7 cellular contexts compared by ENCODE assay signal in the genomic region with DNA sequence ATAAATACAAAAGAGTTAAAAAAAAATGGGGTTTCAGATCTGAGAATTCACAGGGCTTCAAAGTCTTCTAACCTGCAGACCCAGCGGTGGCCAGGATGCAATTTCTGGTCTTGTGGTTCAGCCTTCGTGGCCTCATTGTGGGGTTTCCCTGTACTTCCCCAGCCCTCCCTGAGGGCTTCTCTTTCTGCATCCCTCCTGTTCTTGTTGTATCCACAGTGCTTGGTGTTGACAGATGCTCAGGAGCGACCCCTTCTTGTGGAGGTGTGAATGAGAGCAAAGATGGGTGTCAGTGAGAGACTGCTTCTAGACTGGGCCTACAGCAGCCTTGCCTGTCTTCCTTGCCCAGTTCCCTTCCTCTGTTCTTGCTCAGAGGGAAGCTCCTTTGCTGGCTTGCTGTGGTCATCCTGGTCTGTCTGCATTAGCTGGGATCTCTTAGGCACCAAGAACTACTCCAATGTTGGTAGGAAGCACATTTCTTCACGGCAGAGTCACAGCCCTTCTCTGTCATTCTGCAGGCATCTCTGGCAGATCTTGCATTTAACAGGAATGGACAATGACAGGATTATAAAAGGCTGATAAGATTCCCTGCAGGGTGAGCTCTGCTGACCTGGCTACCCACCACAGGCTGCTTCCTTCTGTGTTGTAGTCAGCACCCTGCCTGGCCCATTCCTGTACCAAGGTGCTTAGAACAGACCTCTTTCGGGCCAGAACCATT.
DNase-seq lines count a peak whose midpoint lies in the region; ATAC-seq and TF ChIP-seq lines count a peak whose summit lies in the region.

No MANE protein-coding gene starts in this region.

- no peak overlapping the region for H3K4me2 ChIP-seq in OCI-LY7 (ENCODE audit: low read length)

- H3K9me3 ChIP-seq in OCI-LY7 (ENCODE audit: low read length) = no peaks in the 10 kb centered on the region

- no peak overlapping the region for H3K27ac ChIP-seq in OCI-LY7 (ENCODE audit: low read depth, low read length, poor library complexity, severe bottlenecking)

- ATAC-seq in HG02610 (IDR thresholded peaks at IDR 0.05; ENCODE audit: unreplicated experiment) = peak; percentile 83
- ATAC-seq in GM21723 (IDR thresholded peaks at IDR 0.05; ENCODE audit: unreplicated experiment) = no peak

- H3K79me2 ChIP-seq in OCI-LY7 (ENCODE audit: insufficient read depth, low read depth, low read length) = no peaks in the 10 kb centered on the region

- DNase-seq in OCI-LY7 (ENCODE audit: low spot score) (peak; percentile 21), foreskin fibroblast (peak in 1 of 2 donors; percentile 72), LoVo (ENCODE audit: low spot score) (no peak), NCI-H2227 treated with DMSO at 0.1 percent for 48 hours (lab: John Stamatoyannopoulos, UW) (no peak)

- H4K20me1 ChIP-seq in OCI-LY7 (ENCODE audit: insufficient read depth, low read length) = no peaks in the 10 kb centered on the region

- H3K4me3 ChIP-seq in GM12875 (ENCODE audit: low read depth, low read length) (no peak overlapping the region), OCI-LY7 (ENCODE audit: low read depth, low read length, poor library complexity, severe bottlenecking) (no peak overlapping the region), foreskin fibroblast (ENCODE audit: low read depth in 1 of 2, low read length in 2 of 2) (no peak overlapping the region)

- H2AFZ ChIP-seq in OCI-LY7 (ENCODE audit: low read length) = no peak overlapping the region

- CTCF ChIA-PET in OCI-LY7 (lab: Charles Lee; ENCODE audit: unreplicated experiment) = no interaction called here

- BruUV-seq in OCI-LY7 (replicated peaks; lab: Mats Ljungman, UMichigan) = no TSS peak

- intact Hi-C loops in OCI-LY7 (cut with micrococcal nuclease; ENCODE audit: unreplicated experiment) = no loop called here

- no peaks in the 10 kb centered on the region for H3K9me2 ChIP-seq in OCI-LY7 (ENCODE audit: insufficient read depth, low read length)

- POLR2A ChIA-PET in OCI-LY7 (lab: Charles Lee) = no interaction called here

- H3K36me3 ChIP-seq in OCI-LY7 (ENCODE audit: insufficient read depth, low read length) = no peaks in the 10 kb centered on the region

- peak; percentile 63 for TF ChIP-seq CTCF in GM12875 (IDR thresholded peaks at IDR 0.05; ENCODE audit: borderline replicate concordance, insufficient read depth, low read depth, low read length)
- TF ChIP-seq CTCF in OCI-LY7 (conservative IDR thresholded peaks at IDR 0.05; ENCODE audit: low read length) = peak; percentile 66
- TF ChIP-seq CTCF in foreskin fibroblast (IDR thresholded peaks at IDR 0.05; ENCODE audit: low read depth, low read length) = peak; percentile 21

- no peaks in the 10 kb centered on the region for H3K4me1 ChIP-seq in OCI-LY7 (ENCODE audit: insufficient read depth, low read length, poor library complexity, severe bottlenecking)
